Comparison of ENCODE assay signal across 8 cellular contexts in the genomic region with DNA sequence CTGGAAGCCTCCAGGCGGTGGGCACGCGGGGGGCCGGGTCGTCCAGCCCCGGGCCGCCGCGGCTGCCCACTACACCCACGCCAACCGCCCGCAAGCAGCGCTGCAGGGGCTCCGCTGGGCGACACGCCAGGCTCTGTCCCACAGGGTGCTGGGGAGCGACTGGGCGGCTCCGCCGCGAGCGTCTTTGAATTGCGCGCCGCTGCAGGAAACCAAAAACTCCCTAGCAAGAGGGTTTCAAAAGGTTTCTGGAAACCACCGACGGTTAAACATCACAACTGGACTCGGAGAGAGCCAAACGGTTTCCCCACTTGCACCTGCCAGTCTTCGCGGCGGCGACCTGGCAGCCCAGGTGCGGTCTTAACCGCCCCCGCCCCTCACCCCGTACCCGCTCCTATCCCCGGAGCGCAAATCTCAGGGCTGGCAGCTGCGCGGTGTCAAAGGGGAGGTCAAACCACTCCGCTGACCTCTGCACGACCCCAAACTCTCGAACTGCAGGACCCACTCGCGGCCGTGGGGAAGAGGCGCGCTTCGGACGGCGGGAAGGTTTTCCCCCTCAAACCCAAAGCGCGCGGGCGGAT. TPM values are rescaled to one million over a fixed set of nuclear protein-coding genes. Genes with fewer than 3 reads are reported as not detected.
A peak's percentile ranks its signal among the peaks of the same experiment; 100 is the strongest.
DNase-seq lines count a peak whose midpoint lies in the region; ATAC-seq lines count a peak whose summit lies in the region.

No MANE protein-coding gene starts in this region.

- H3K27ac Mint-ChIP-seq in stimulated activated naive CD8-positive, alpha-beta T cell treated with anti-CD3 and anti-CD28 coated beads, Interleukin-15, Interleukin-2, amounts not matched to agents 100 ng/mL and 50 ng/mL, for 24 hours: peak overlapping the region; percentile 85

- peaks cover 72% of the 10 kb centered on the region for H3K4me1 Mint-ChIP-seq in stimulated activated naive CD8-positive, alpha-beta T cell treated with anti-CD3 and anti-CD28 coated beads, Interleukin-15, Interleukin-2, amounts not matched to agents 100 ng/mL and 50 ng/mL, for 24 hours (ENCODE audit: low read depth)

- H3K14ac ChIP-seq in mesenchymal stem cell (ENCODE audit: low read length in 2 of 2): no peak overlapping the region

- no peaks in the 10 kb centered on the region for H3K27me3 Mint-ChIP-seq in stimulated activated naive CD8-positive, alpha-beta T cell treated with anti-CD3 and anti-CD28 coated beads, Interleukin-15, Interleukin-2, amounts not matched to agents 100 ng/mL and 50 ng/mL, for 24 hours

- H2BK15ac ChIP-seq in mesenchymal stem cell (ENCODE audit: low read depth, poor library complexity, severe bottlenecking): no peak overlapping the region

- under 1% methylated on average over 56 of the region's 57 CpGs for WGBS in mesenchymal stem cell

- peaks cover 33% of the 10 kb centered on the region for H3K36me3 Mint-ChIP-seq in stimulated activated naive CD8-positive, alpha-beta T cell treated with anti-CD3 and anti-CD28 coated beads, Interleukin-15, Interleukin-2, amounts not matched to agents 100 ng/mL and 50 ng/mL, for 24 hours (ENCODE audit: low read depth)

- H3K18ac ChIP-seq in mesenchymal stem cell (ENCODE audit: low read depth in 1 of 2, low read length in 2 of 2): no peak overlapping the region

- no peaks in the 10 kb centered on the region for H3K9me3 ChIP-seq in mesenchymal stem cell (ENCODE audit: control insufficient read depth, low read length)

- no peaks in the 10 kb centered on the region for H3K36me3 ChIP-seq in mesenchymal stem cell (ENCODE audit: control insufficient read depth in 1 of 2, insufficient read depth in 2 of 2, low read depth in 1 of 2, low read length in 2 of 2)

- H3K79me1 ChIP-seq in mesenchymal stem cell (replicated peaks; ENCODE audit: low read length, poor library complexity, severe bottlenecking): no peaks in the 10 kb centered on the region

- no peak overlapping the region for H3K4ac ChIP-seq in mesenchymal stem cell (ENCODE audit: low read depth in 1 of 2, low read length in 2 of 2)

- no peak overlapping the region for H4K91ac ChIP-seq in mesenchymal stem cell (ENCODE audit: low read length)

- peak overlapping the region in 1 of 2 experiments; percentile 59 for H3K4me3 ChIP-seq in mesenchymal stem cell (ENCODE audit: insufficient read depth in 1 of 2, low read depth in 1 of 2, low read length in 2 of 2)

- H2BK120ac ChIP-seq in mesenchymal stem cell (ENCODE audit: low read depth, low read length): no peak overlapping the region

- H3K9me3 Mint-ChIP-seq in stimulated activated naive CD8-positive, alpha-beta T cell treated with anti-CD3 and anti-CD28 coated beads, Interleukin-15, Interleukin-2, amounts not matched to agents 100 ng/mL and 50 ng/mL, for 24 hours: no peaks in the 10 kb centered on the region

- peaks cover 85 to 91% of the 10 kb centered on the region in 2 experiments for H3K27me3 ChIP-seq in mesenchymal stem cell (ENCODE audit: control insufficient read depth in 1 of 2, insufficient read depth in 1 of 2, low read length in 2 of 2)

- H3K9ac ChIP-seq in mesenchymal stem cell (ENCODE audit: low read length): no peak overlapping the region

- ATAC-seq in GM19025 (IDR thresholded peaks at IDR 0.05; ENCODE audit: low read depth, unreplicated experiment) (peak; percentile 68), HG03139 (IDR thresholded peaks at IDR 0.05; ENCODE audit: unreplicated experiment) (peak; percentile 39)

- peak overlapping the region; percentile 85 for H3K4me2 ChIP-seq in mesenchymal stem cell (ENCODE audit: low read length, poor library complexity, severe bottlenecking)

- no peak overlapping the region for H2BK5ac ChIP-seq in mesenchymal stem cell (ENCODE audit: low read depth, low read length, poor library complexity, severe bottlenecking)

- H2AFZ ChIP-seq in mesenchymal stem cell (ENCODE audit: low read depth, low read length): no peak overlapping the region

- no peak overlapping the region for H3K27ac ChIP-seq in mesenchymal stem cell (ENCODE audit: low read length, poor library complexity, severe bottlenecking)

- H2BK12ac ChIP-seq in mesenchymal stem cell (ENCODE audit: low read length in 2 of 2): no peak overlapping the region

- H2AK5ac ChIP-seq in mesenchymal stem cell (ENCODE audit: low read length, severe bottlenecking): no peak overlapping the region

- peaks cover 26% of the 10 kb centered on the region for H3K4me1 ChIP-seq in mesenchymal stem cell (ENCODE audit: control insufficient read depth, insufficient read depth, low read depth, low read length)

- no peak overlapping the region for H4K8ac ChIP-seq in mesenchymal stem cell (ENCODE audit: low read length)

- peak overlapping the region; percentile 93 for H3K4me3 Mint-ChIP-seq in stimulated activated naive CD8-positive, alpha-beta T cell treated with anti-CD3 and anti-CD28 coated beads, Interleukin-15, Interleukin-2, amounts not matched to agents 100 ng/mL and 50 ng/mL, for 24 hours

- DNase-seq in AG08396 (ENCODE audit: low spot score): peak; percentile 12
- DNase-seq in T-helper 22 cell (ENCODE audit: low read depth): peak; percentile 61
- DNase-seq in central memory CD4-positive, alpha-beta T cell: peak; percentile 78
- DNase-seq in mesenchymal stem cell: no peak
- DNase-seq in NCI-H1048 (lab: John Stamatoyannopoulos, UW): no peak

- no peak overlapping the region for H3K23ac ChIP-seq in mesenchymal stem cell (ENCODE audit: low read length in 2 of 2)

RNA-seq across cellular contexts. Expression of a gene that starts 1.0 kb away (rescaled TPM):
- not detected for polyA plus RNA-seq in mesenchymal stem cell (2013, experiment 1 of 2)
- not detected for polyA plus RNA-seq in mesenchymal stem cell (2013, experiment 2 of 2)

Comparison
In these comparisons a context has a peak if more than half of its experiments do, and no peak if none do; other contexts are left out.
1. DNase-seq: peak in AG08396 (single experiment), T-helper 22 cell (single experiment) and central memory CD4-positive, alpha-beta T cell (single experiment); none in mesenchymal stem cell (single experiment) and NCI-H1048 (single experiment).